1 cellular context compared by ENCODE assay signal in the genomic region with DNA sequence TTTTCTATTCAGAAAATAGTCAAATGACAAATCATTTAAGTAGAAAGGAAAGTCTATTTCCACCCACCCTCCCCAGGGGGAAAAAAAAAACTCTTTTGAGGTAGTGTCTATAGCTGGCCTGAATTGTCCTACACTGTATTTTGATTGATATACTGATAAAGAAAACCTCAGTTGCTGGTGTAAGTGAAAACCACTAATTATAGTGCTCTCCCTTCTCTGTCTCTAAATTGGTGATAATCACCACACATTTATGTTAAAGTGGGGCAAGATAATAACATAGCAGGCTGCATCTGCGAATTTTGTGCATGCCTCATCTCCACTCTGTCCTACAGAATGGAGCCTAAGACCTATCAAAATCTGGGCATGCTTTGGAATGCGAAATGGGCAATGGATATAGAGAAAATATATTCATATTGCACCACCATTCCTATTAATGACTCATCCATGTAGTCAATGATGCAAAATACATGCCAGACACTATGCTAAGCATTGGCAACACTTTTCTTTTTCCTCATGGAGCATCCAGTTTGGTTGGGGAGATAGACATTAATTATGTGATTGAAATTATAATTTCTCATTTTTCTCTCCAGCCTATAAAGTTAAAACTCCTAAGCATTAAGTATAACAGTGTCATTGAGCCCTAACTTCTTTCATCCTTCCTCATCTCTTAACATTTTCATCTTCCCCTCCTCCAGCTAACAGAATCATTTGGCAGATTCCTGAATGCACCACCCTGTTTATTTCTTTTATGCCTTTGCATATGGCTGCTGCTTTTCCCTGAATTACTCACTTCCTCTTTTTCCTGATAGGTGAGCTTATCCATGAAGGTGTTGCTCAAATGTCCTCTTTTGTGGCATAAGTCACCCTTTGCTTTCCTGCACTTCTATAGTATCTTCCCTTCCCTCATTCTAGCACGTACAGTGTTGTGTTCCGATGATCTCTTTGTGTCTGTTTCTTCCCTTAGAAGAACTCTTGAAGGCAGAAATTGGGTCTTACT.
A peak's percentile ranks its signal among the peaks of the same experiment; 100 is the strongest.
TF ChIP-seq lines count a peak whose summit lies in the region.

No MANE protein-coding gene starts in this region.

TF ChIP-seq in K562, 482 proteins besides CTCF, POLR2A, EP300 and RAD21 (continued from another document):
- TF ChIP-seq, protein P1, sequence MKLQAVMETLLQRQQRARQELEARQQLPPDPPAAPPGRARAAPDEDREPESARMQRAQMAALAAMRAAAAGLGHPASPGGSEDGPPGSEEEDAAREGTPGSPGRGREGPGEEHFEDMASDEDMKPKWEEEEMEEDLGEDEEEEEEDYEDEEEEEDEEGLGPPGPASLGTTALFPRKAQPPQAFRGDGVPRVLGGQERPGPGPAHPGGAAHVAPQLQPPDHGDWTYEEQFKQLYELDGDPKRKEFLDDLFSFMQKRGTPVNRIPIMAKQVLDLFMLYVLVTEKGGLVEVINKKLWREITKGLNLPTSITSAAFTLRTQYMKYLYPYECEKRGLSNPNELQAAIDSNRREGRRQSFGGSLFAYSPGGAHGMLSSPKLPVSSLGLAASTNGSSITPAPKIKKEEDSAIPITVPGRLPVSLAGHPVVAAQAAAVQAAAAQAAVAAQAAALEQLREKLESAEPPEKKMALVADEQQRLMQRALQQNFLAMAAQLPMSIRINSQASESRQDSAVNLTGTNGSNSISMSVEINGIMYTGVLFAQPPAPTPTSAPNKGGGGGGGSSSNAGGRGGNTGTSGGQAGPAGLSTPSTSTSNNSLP (IDR thresholded peaks at IDR 0.05; ENCODE audit: borderline replicate concordance, low read depth, low read length) = no peak
- TF ChIP-seq ZNF384 (IDR thresholded peaks at IDR 0.05; ENCODE audit: low read depth, low read length) (no peak), RFX7 (CRISPR knock-in tag; IDR thresholded peaks at IDR 0.05) (no peak), SPI1 (IDR thresholded peaks at IDR 0.05; ENCODE audit: borderline replicate concordance, low read depth, low read length) (peak; percentile 97)
